ENCODE assay signal across 10 cellular contexts in genomic region chr18:44098551-44099098, GRCh38.
DNase-seq lines count a peak whose midpoint lies in the region; ATAC-seq and TF ChIP-seq lines count a peak whose summit lies in the region.
"Had no signal": no experiment of that assay in that cellular context is flagged by ENCODE, and none has a peak within 500 bp of the region (broad histone marks: within the 10 kb centered on the region; RNA-seq: fewer than 3 reads in every experiment).

No MANE protein-coding gene starts in this region.

- in situ Hi-C loops in transverse colon (cut with MboI; ENCODE audit: low pct_ligation_motif_present in 1 of 4, low pct_unique_long_range_greater_than_20kb in 1 of 4, low sequenced_read_pairs in 3 of 4) = no loop called here

- no peaks in the 10 kb centered on the region for H3K27me3 ChIP-seq in transverse colon

- H3K4me1 ChIP-seq in transverse colon = peaks cover 0 to 3% (median 0%) of the 10 kb centered on the region in 4 donors

- TF ChIP-seq CTCF in transverse colon (IDR thresholded peaks at IDR 0.05) = peak; percentile 46 to 64 (median 47)

- no peak for TF ChIP-seq POLR2A in erythroblast (IDR thresholded peaks at IDR 0.05; ENCODE audit: low read length)
- TF ChIP-seq POLR2A in transverse colon (IDR thresholded peaks at IDR 0.05) = no peak

- no peak overlapping the region for H3K4me3 ChIP-seq in transverse colon

- H3K36me3 ChIP-seq in transverse colon = no peaks in the 10 kb centered on the region

- DNase-seq in NCI-H82 (lab: John Stamatoyannopoulos, UW) (peak; percentile 34), NCI-H82 treated with DMSO at 0.1 percent for 48 hours (lab: John Stamatoyannopoulos, UW; ENCODE audit: unreplicated experiment) (no peak), NCI-H524 treated with DMSO at 0.1 percent for 48 hours (lab: John Stamatoyannopoulos, UW) (peak; percentile 39), erythroblast (lab: John Stamatoyannopoulos, UW) (peak; percentile 35 to 49), transverse colon (peak; percentile 12), cerebellar nuclear complex (lab: John Stamatoyannopoulos, UW) (no peak), ecto neural progenitor cell (ENCODE audit: low spot score) (no peak)
- DNase-seq: activated naive CD4-positive, alpha-beta T cell treated with anti-CD3 and anti-CD28 coated beads, Interleukin-2, amount 10 ng/mL, durations not matched to agents 7 days and 5 days; occipital lobe had no signal

- intact Hi-C loops in transverse colon (cut with DNase I; ENCODE audit: low total_unique reads) = no loop called here

- H3K9me3 ChIP-seq in transverse colon = no peaks in the 10 kb centered on the region

- 64% methylated on average over 4 of the region's 4 CpGs; no CpG with 5 or more reads in 1 of the 2 donors for WGBS in transverse colon (ENCODE audit: low coverage in 1 of 2), 2 donors

- ATAC-seq in activated CD4-positive, CD25-positive, alpha-beta regulatory T cell treated with anti-CD3 and anti-CD28 coated beads, Interleukin-2, amount 50 U/mL, for 24 hours = no peak

- H3K27ac ChIP-seq in transverse colon = no peak overlapping the region

- no peak for TF ChIP-seq EP300 in transverse colon (IDR thresholded peaks at IDR 0.05; ENCODE audit: low read depth)

Comparison
In these comparisons a context has a peak if more than half of its experiments do, and no peak if none do; other contexts are left out.
1. DNase-seq: peak in NCI-H82 (single experiment), NCI-H524 treated with DMSO at 0.1 percent for 48 hours (single experiment), erythroblast (2 of 2) and transverse colon (single experiment); none in NCI-H82 treated with DMSO at 0.1 percent for 48 hours (single experiment), cerebellar nuclear complex (0 of 2) and ecto neural progenitor cell (single experiment).